Comparison of ENCODE assay signal across 25 cellular contexts in the genomic region with DNA sequence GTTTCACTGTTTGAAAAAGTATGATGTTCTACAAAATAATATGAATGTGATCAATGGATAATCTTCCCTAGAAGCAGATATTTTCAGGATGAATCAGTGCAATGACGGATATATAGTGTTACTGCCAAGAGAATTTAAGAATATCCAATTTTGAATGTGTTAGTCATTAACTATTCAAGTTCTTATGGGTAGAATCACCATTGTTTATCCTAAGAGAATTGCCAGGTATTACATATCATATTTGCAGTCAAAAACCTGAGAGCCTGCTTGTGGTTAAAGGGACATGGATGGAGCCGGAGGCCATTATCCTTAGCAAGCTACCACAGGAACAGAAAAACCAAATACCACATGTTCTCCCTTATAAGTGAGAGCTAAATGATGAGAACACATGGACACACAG. TPM values are rescaled to one million over a fixed set of nuclear protein-coding genes. Genes with fewer than 3 reads are reported as not detected.
DNase-seq lines count a peak whose midpoint lies in the region; FAIRE-seq and TF ChIP-seq lines count a peak whose summit lies in the region.
"Had no signal": no experiment of that assay in that cellular context is flagged by ENCODE, and none has a peak within 500 bp of the region (broad histone marks: within the 10 kb centered on the region; RNA-seq: fewer than 3 reads in every experiment).

No MANE protein-coding gene starts in this region.

- peak; percentile 48 for DNase-seq in Calu3
- peak; percentile 84 for DNase-seq in HS-5 (ENCODE audit: low read depth)
- no peak for DNase-seq in chondrocyte (ENCODE audit: low spot score)
- no peak for DNase-seq in mesenchymal stem cell
- DNase-seq in stimulated activated CD4-positive, alpha-beta T cell treated with anti-CD3 and anti-CD28 coated beads, Interleukin-2, amount 100 ng/mL, for 48 hours: no peak
- DNase-seq in esophagus muscularis mucosa (ENCODE audit: extremely low spot score): no peak
- DNase-seq in GM19239 (ENCODE audit: insufficient read length, low spot score): no peak
- DNase-seq in NCI-H2081 treated with DMSO at 0.1 percent for 48 hours (lab: John Stamatoyannopoulos, UW): no peak
- DNase-seq: activated CD4-positive, alpha-beta T cell treated with anti-CD3 and anti-CD28 coated beads, Interleukin-2, amount 50 U/mL, for 1 hour; activated CD8-positive, alpha-beta memory T cell treated with anti-CD3 and anti-CD28 coated beads, Interleukin-2, amount 50 U/mL, for 48 hours; activated gamma-delta T cell; dorsolateral prefrontal cortex; erythroblast; glutamatergic neuron; KBM-7; NCI-H187 treated with DMSO at 0.1 percent for 48 hours; NCI-H226; NCI-H82; PC-9; retina; stimulated activated CD4-positive, alpha-beta T cell treated with anti-CD3 and anti-CD28 coated beads, Interleukin-4, amount 100 ng/mL, for 24 hours; tibial artery had no signal

- peaks cover 0 to 59% of the 10 kb centered on the region in 2 experiments for H3K36me3 ChIP-seq in mesenchymal stem cell (ENCODE audit: control insufficient read depth in 1 of 2, insufficient read depth in 2 of 2, low read depth in 1 of 2, low read length in 2 of 2)
- H3K36me3 ChIP-seq in esophagus muscularis mucosa: peaks cover 0 to 35% (median 15%) of the 10 kb centered on the region in 4 donors

- H3K36me3 Mint-ChIP-seq in Calu3 (ENCODE audit: insufficient read depth, unreplicated experiment): peaks cover 95% of the 10 kb centered on the region
- H3K36me3 Mint-ChIP-seq in chondrocyte (ENCODE audit: low read depth): peaks cover 20% of the 10 kb centered on the region

- H2BK15ac ChIP-seq in mesenchymal stem cell (ENCODE audit: low read depth, poor library complexity, severe bottlenecking): no peak overlapping the region

- no peak for FAIRE-seq in GM19239 (lab: Jason Lieb, UNC)

- no peaks in the 10 kb centered on the region for H3K27me3 ChIP-seq in mesenchymal stem cell (ENCODE audit: control insufficient read depth in 1 of 2, insufficient read depth in 1 of 2, low read length in 2 of 2)
- no peaks in the 10 kb centered on the region for H3K27me3 ChIP-seq in esophagus muscularis mucosa
- H3K27me3 ChIP-seq: dorsolateral prefrontal cortex, tibial artery had no signal

- no peak overlapping the region for H2BK120ac ChIP-seq in mesenchymal stem cell (ENCODE audit: low read depth, low read length)

- H4K91ac ChIP-seq in mesenchymal stem cell (ENCODE audit: low read length): no peak overlapping the region

- H4K8ac ChIP-seq in mesenchymal stem cell (ENCODE audit: low read length): no peak overlapping the region

- H3K27me3 Mint-ChIP-seq in Calu3 (ENCODE audit: unreplicated experiment) (no peaks in the 10 kb centered on the region), chondrocyte (ENCODE audit: low read depth) (no peaks in the 10 kb centered on the region)
- H3K27me3 Mint-ChIP-seq: stimulated activated naive CD8-positive, alpha-beta T cell treated with anti-CD3 and anti-CD28 coated beads, Interleukin-15, Interleukin-2, amounts not matched to agents 100 ng/mL and 50 ng/mL, for 24 hours had no signal

- H3K4me2 ChIP-seq in mesenchymal stem cell (ENCODE audit: low read length, poor library complexity, severe bottlenecking): no peak overlapping the region
- H3K4me2 ChIP-seq: PC-9 had no signal

- TF ChIP-seq POLR2A in esophagus muscularis mucosa (IDR thresholded peaks at IDR 0.05; ENCODE audit: low read depth): no peak

- H3K14ac ChIP-seq in mesenchymal stem cell (ENCODE audit: low read length in 2 of 2): no peak overlapping the region

- peaks cover 2% of the 10 kb centered on the region for H3K79me1 ChIP-seq in mesenchymal stem cell (replicated peaks; ENCODE audit: low read length, poor library complexity, severe bottlenecking)

- H3K4me1 Mint-ChIP-seq in Calu3 (ENCODE audit: low read depth, unreplicated experiment) (peaks cover 65% of the 10 kb centered on the region), chondrocyte (ENCODE audit: low read depth) (peaks cover 47% of the 10 kb centered on the region)

- H2AK5ac ChIP-seq in mesenchymal stem cell (ENCODE audit: low read length, severe bottlenecking): no peak overlapping the region

- H3K18ac ChIP-seq in mesenchymal stem cell (ENCODE audit: low read depth in 1 of 2, low read length in 2 of 2): no peak overlapping the region

- H3K4me3 ChIP-seq in mesenchymal stem cell (ENCODE audit: insufficient read depth in 1 of 2, low read depth in 1 of 2, low read length in 2 of 2) (no peak overlapping the region), esophagus muscularis mucosa (no peak overlapping the region)
- H3K4me3 ChIP-seq: dorsolateral prefrontal cortex, PC-9, tibial artery had no signal

- H2BK12ac ChIP-seq in mesenchymal stem cell (ENCODE audit: low read length in 2 of 2): no peak overlapping the region

- TF ChIP-seq CTCF in Calu3 (IDR thresholded peaks at IDR 0.05; ENCODE audit: unreplicated experiment) (no peak), chondrocyte (IDR thresholded peaks at IDR 0.05) (no peak), esophagus muscularis mucosa (IDR thresholded peaks at IDR 0.05) (no peak)

- no peak overlapping the region for H2AFZ ChIP-seq in mesenchymal stem cell (ENCODE audit: low read depth, low read length)
- H2AFZ ChIP-seq: PC-9 had no signal

- intact Hi-C loops in Calu3 (cut with micrococcal nuclease; ENCODE audit: unreplicated experiment) (loop anchor here (2.0 kb wide), 1 partner anchor 17 kb away; no protein-coding TSS in a partner anchor), esophagus muscularis mucosa (cut with DNase I) (no loop called here)

- H3K9me3 ChIP-seq in mesenchymal stem cell (ENCODE audit: control insufficient read depth, low read length): no peaks in the 10 kb centered on the region
- no peaks in the 10 kb centered on the region for H3K9me3 ChIP-seq in esophagus muscularis mucosa
- H3K9me3 ChIP-seq: tibial artery had no signal

- no peak overlapping the region for H3K23ac ChIP-seq in mesenchymal stem cell (ENCODE audit: low read length in 2 of 2)

- H3K4me3 Mint-ChIP-seq in Calu3 (ENCODE audit: low read depth, unreplicated experiment) (peak overlapping the region; percentile 35), chondrocyte (ENCODE audit: unreplicated experiment) (no peak overlapping the region)
- H3K4me3 Mint-ChIP-seq: stimulated activated naive CD8-positive, alpha-beta T cell treated with anti-CD3 and anti-CD28 coated beads, Interleukin-15, Interleukin-2, amounts not matched to agents 100 ng/mL and 50 ng/mL, for 24 hours; T-helper 1 cell treated with Interleukin-12 subunit alpha and Interleukin-12 subunit beta and Interleukin-4 antibody, amounts not matched to agents 30 μg/mL and 1 μg/mL, for 36 hours had no signal

- no peak overlapping the region for H3K9ac ChIP-seq in mesenchymal stem cell (ENCODE audit: low read length)

- H3K4ac ChIP-seq in mesenchymal stem cell (ENCODE audit: low read depth in 1 of 2, low read length in 2 of 2): no peak overlapping the region

- H2BK5ac ChIP-seq in mesenchymal stem cell (ENCODE audit: low read depth, low read length, poor library complexity, severe bottlenecking): no peak overlapping the region

- H3K4me1 ChIP-seq in mesenchymal stem cell (ENCODE audit: control insufficient read depth, insufficient read depth, low read depth, low read length) (no peaks in the 10 kb centered on the region), esophagus muscularis mucosa (peaks cover 6 to 26% (median 18%) of the 10 kb centered on the region in 4 donors)

- no TSS peak for BruUV-seq in Calu3 (replicated peaks; lab: Mats Ljungman, UMichigan)

- CTCF ChIA-PET in Calu3 (lab: Charles Lee): interaction anchor here (0.7 to 2.1 kb wide), 6 partner anchors 16 to 355 kb away, joined by 3 to 4 read pairs (median 3); no protein-coding TSS in a partner anchor

- no peak for TF ChIP-seq EP300 in esophagus muscularis mucosa (IDR thresholded peaks at IDR 0.05)

- H3K27ac Mint-ChIP-seq in Calu3 (ENCODE audit: unreplicated experiment) (peak overlapping the region; percentile 96), chondrocyte (ENCODE audit: unreplicated experiment) (peak overlapping the region; percentile 70)
- H3K27ac Mint-ChIP-seq: stimulated activated naive CD8-positive, alpha-beta T cell treated with anti-CD3 and anti-CD28 coated beads, Interleukin-15, Interleukin-2, amounts not matched to agents 100 ng/mL and 50 ng/mL, for 24 hours; T-helper 1 cell treated with Interleukin-12 subunit alpha and Interleukin-12 subunit beta and Interleukin-4 antibody, amounts not matched to agents 30 μg/mL and 1 μg/mL, for 36 hours had no signal

- H3K27ac ChIP-seq in mesenchymal stem cell (ENCODE audit: low read length, poor library complexity, severe bottlenecking) (peak overlapping the region; percentile 43), esophagus muscularis mucosa (replicated peaks in 1 of 4) (no peak overlapping the region)
- H3K27ac ChIP-seq: dorsolateral prefrontal cortex, PC-9, tibial artery, VCaP had no signal

- H3K9me3 Mint-ChIP-seq in Calu3 (ENCODE audit: low read depth, unreplicated experiment): no peaks in the 10 kb centered on the region
- no peaks in the 10 kb centered on the region for H3K9me3 Mint-ChIP-seq in chondrocyte (ENCODE audit: low read depth)
- H3K9me3 Mint-ChIP-seq: stimulated activated naive CD8-positive, alpha-beta T cell treated with anti-CD3 and anti-CD28 coated beads, Interleukin-15, Interleukin-2, amounts not matched to agents 100 ng/mL and 50 ng/mL, for 24 hours; T-helper 1 cell treated with Interleukin-12 subunit alpha and Interleukin-12 subunit beta and Interleukin-4 antibody, amounts not matched to agents 30 μg/mL and 1 μg/mL, for 36 hours had no signal

- WGBS in mesenchymal stem cell: no CpG with 5 or more reads among the region's 2 CpGs
- WGBS in esophagus muscularis mucosa: 82% methylated on average over 2 of the region's 2 CpGs

RNA-seq across cellular contexts. Expression of gene AHR, which starts 26.9 kb away (rescaled TPM):
- total RNA-seq in Calu3 (2022) (280 and 288 TPM in 2 replicates), chondrocyte (123 to 145 TPM (median 143 TPM) in 3 replicates), esophagus muscularis mucosa (100 to 1,000 TPM in 1 of 4 donors, 10 to 100 TPM in 3; 67.3 to 111 (median 77.8) TPM)
- 143 TPM for polyA plus RNA-seq in mesenchymal stem cell (2013, experiment 1 of 2)
- polyA plus RNA-seq in mesenchymal stem cell (2013, experiment 2 of 2): 140 TPM

Comparison
In these comparisons a context has a peak if more than half of its experiments do, and no peak if none do; other contexts are left out.
1. DNase-seq: peak in Calu3 (single experiment) and HS-5 (single experiment); none in chondrocyte (single experiment), mesenchymal stem cell (single experiment), stimulated activated CD4-positive, alpha-beta T cell treated with anti-CD3 and anti-CD28 coated beads, Interleukin-2, amount 100 ng/mL, for 48 hours (0 of 2), esophagus muscularis mucosa (single experiment), GM19239 (single experiment) and NCI-H2081 treated with DMSO at 0.1 percent for 48 hours (single experiment).